Comparison of ENCODE assay signal across 8 cellular contexts in the genomic region with DNA sequence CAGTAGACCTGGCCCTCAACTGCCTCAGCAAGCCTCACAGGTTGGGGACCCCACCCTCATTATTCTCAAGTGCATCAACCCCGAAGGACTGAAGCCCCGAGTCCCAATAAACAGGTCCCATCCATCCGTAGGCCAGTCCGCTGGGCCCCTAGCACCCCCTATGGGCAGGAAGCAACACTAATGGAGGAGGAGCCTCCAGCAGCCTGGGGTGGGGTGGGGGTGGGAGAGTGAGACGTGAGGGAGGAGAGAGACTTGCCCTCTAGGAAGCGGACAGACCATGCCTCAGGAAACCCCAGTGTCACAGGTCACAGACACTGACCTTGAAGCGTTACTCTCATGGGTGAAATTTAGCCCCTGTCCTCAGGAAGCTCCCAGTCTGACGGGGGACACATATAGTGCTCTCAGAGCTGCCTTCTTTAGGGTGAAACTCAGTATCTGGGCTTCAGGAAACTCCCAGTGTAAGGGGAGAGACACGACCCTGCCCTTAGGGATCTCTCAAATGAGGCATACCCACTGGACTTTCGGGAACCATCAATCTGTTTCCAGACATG.
A peak's percentile ranks its signal among the peaks of the same experiment; 100 is the strongest.
DNase-seq lines count a peak whose midpoint lies in the region; ATAC-seq and TF ChIP-seq lines count a peak whose summit lies in the region.

No MANE protein-coding gene starts in this region.

- no peaks in the 10 kb centered on the region for H3K9me3 Mint-ChIP-seq in natural killer cell treated with Interleukin-12 subunit alpha and Interleukin-12 subunit beta and Interleukin-15 and Interleukin-18, amount 100 ng/mL, for 72 hours

- H3K27me3 Mint-ChIP-seq in natural killer cell treated with Interleukin-12 subunit alpha and Interleukin-12 subunit beta and Interleukin-15 and Interleukin-18, amount 100 ng/mL, for 72 hours: peaks cover 26 to 33% of the 10 kb centered on the region in 2 donors

- peak overlapping the region; percentile 53 for H3K4me3 Mint-ChIP-seq in natural killer cell treated with Interleukin-12 subunit alpha and Interleukin-12 subunit beta and Interleukin-15 and Interleukin-18, amount 100 ng/mL, for 72 hours

- no peaks in the 10 kb centered on the region for H3K36me3 Mint-ChIP-seq in natural killer cell treated with Interleukin-12 subunit alpha and Interleukin-12 subunit beta and Interleukin-15 and Interleukin-18, amount 100 ng/mL, for 72 hours

- DNase-seq in AG09319 (ENCODE audit: extremely low read depth, low read depth): no peak
- peak; percentile 48 for DNase-seq in NCI-H2196 treated with DMSO at 0.1 percent for 48 hours (lab: John Stamatoyannopoulos, UW; ENCODE audit: unreplicated experiment)
- DNase-seq in cerebellar cortex (ENCODE audit: low spot score): peak; percentile 71
- no peak for DNase-seq in natural killer cell treated with Interleukin-12 subunit alpha and Interleukin-12 subunit beta and Interleukin-15 and Interleukin-18, amount 100 ng/mL, for 72 hours (ENCODE audit: low spot score)
- DNase-seq in medulla oblongata (ENCODE audit: extremely low spot score): no peak
- no peak for DNase-seq in AG08396 (ENCODE audit: low spot score)

- no peak for ATAC-seq in natural killer cell treated with Interleukin-12 subunit alpha and Interleukin-12 subunit beta and Interleukin-15 and Interleukin-18, amount 100 ng/mL, for 72 hours
- no peak for ATAC-seq in GM21576 (IDR thresholded peaks at IDR 0.05; ENCODE audit: unreplicated experiment)

- TF ChIP-seq CTCF in AG09319 (IDR thresholded peaks at IDR 0.05; ENCODE audit: low read depth, low read length): peak; percentile 23
- peak; percentile 65 for TF ChIP-seq CTCF in GM12873 (IDR thresholded peaks at IDR 0.05; ENCODE audit: insufficient read depth, low read depth, low read length, missing control alignments)

- H3K27ac Mint-ChIP-seq in natural killer cell treated with Interleukin-12 subunit alpha and Interleukin-12 subunit beta and Interleukin-15 and Interleukin-18, amount 100 ng/mL, for 72 hours: no peak overlapping the region

- peaks cover 0 to 9% of the 10 kb centered on the region in 2 donors for H3K4me1 Mint-ChIP-seq in natural killer cell treated with Interleukin-12 subunit alpha and Interleukin-12 subunit beta and Interleukin-15 and Interleukin-18, amount 100 ng/mL, for 72 hours (ENCODE audit: low read depth in 2 of 2)

Comparison
In these comparisons a context has a peak if more than half of its experiments do, and no peak if none do; other contexts are left out.
1. DNase-seq: peak in NCI-H2196 treated with DMSO at 0.1 percent for 48 hours (single experiment) and cerebellar cortex (single experiment); none in AG09319 (single experiment), natural killer cell treated with Interleukin-12 subunit alpha and Interleukin-12 subunit beta and Interleukin-15 and Interleukin-18, amount 100 ng/mL, for 72 hours (single experiment), medulla oblongata (single experiment) and AG08396 (single experiment).